Comparison of ENCODE assay signal across 8 cellular contexts in the genomic region with DNA sequence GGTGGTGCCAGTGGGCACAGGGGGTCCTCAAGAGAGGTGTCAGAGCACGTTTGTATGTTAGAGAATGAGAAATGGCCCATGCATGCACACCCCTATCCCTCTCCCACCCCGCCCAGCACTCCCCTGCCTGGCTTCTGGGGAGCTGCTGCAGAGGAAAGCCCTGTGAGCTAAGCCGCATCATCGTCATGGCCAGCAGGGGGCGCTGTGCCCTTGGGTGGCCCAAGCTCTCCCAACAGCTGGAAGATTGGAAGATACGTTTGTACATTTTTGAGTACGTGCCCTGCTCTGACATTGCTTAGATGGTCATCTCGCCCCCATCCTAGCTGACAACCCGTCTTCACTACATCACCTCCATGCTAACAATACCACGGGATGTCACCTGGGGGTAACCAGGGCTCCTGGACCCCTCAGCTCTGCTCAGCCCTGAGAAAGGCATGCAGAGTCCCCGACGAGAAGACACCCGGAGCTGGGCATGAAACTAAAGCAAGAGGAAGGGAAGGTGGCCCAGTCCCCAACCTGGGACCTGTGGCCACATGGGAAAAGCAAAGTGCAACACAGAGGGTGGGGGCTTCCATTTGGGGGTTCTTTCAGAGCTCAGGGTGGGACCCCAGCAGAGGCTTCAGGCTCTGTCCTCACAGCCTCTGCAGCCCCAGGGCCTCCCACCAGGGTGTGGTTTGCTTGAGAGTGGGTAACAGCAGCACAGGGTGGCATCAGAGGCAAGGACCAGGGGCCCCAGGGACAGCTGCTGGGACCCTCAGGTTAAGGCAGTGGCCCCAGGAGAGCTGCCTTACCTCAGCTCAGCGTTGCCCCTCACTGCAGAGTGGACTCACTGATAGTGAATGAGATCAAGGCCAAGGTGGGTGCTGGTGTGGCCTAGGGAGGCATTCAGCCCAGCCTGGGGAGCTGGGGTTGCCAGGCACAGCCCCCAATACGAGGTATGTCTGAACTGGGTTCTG.
A peak's percentile ranks its signal among the peaks of the same experiment; 100 is the strongest.
DNase-seq lines count a peak whose midpoint lies in the region; ATAC-seq and TF ChIP-seq lines count a peak whose summit lies in the region.

No MANE protein-coding gene starts in this region.

- TF ChIP-seq CTCF in epithelial cell of esophagus (IDR thresholded peaks at IDR 0.05; ENCODE audit: insufficient read depth, low read depth, low read length, missing control alignments), result peak; percentile 86

- no peak overlapping the region for H3K27ac ChIP-seq in naive thymus-derived CD4-positive, alpha-beta T cell (ENCODE audit: low read depth, low read length)

- H3K4me1 Mint-ChIP-seq in naive thymus-derived CD4-positive, alpha-beta T cell, result peaks cover 7 to 24% (median 19%) of the 10 kb centered on the region in 7 donors

- no peaks in the 10 kb centered on the region for H3K4me1 ChIP-seq in NT2/D1 (ENCODE audit: insufficient read depth, insufficient read length)
- peaks cover 6 to 14% of the 10 kb centered on the region in 2 donors for H3K4me1 ChIP-seq in naive thymus-derived CD4-positive, alpha-beta T cell (ENCODE audit: control insufficient read depth in 2 of 2, insufficient read depth in 2 of 2, low read length in 2 of 2)

- H3K36me3 ChIP-seq in H7 (replicated peaks; ENCODE audit: control insufficient read depth, insufficient read depth, low read length), result no peaks in the 10 kb centered on the region
- no peaks in the 10 kb centered on the region for H3K36me3 ChIP-seq in NT2/D1 (ENCODE audit: insufficient read depth, insufficient read length, low read length)
- H3K36me3 ChIP-seq in naive thymus-derived CD4-positive, alpha-beta T cell (ENCODE audit: control insufficient read depth in 2 of 3, insufficient read depth in 3 of 3, low read length in 3 of 3), result no peaks in the 10 kb centered on the region

- CTCF ChIA-PET in naive thymus-derived CD4-positive, alpha-beta T cell (lab: Charles Lee), result interaction anchor here (0.6 to 5.3 kb wide), 33 partner anchors 9 to 317 kb away, joined by 3 to 155 read pairs (median 4); partner anchors contain the start of gene GDF10

- DNase-seq in COLO668 (lab: John Stamatoyannopoulos, UW; ENCODE audit: unreplicated experiment) (peak; percentile 60), H7 (peak; percentile 90), NT2/D1 (ENCODE audit: low read depth, low spot score) (peak; percentile 38), epithelial cell of esophagus (ENCODE audit: low read depth) (peak; percentile 78)
- peak; percentile 96 for DNase-seq in activated CD8-positive, alpha-beta memory T cell treated with anti-CD3 and anti-CD28 coated beads, Interleukin-2, amount 50 U/mL, for 48 hours
- DNase-seq in naive thymus-derived CD4-positive, alpha-beta T cell, result peak; percentile 44 to 80 (median 67)
- DNase-seq in stimulated activated CD8-positive, alpha-beta memory T cell treated with anti-CD3 and anti-CD28 coated beads, Interleukin-7, amount 100 ng/mL, for 48 hours (ENCODE audit: extremely low read depth in 1 of 2, low read depth in 1 of 2), result peak; percentile 53 to 55

- peaks cover 0 to 3% (median 0%) of the 10 kb centered on the region in 11 donors for H3K9me3 Mint-ChIP-seq in naive thymus-derived CD4-positive, alpha-beta T cell

- no peaks in the 10 kb centered on the region for H3K9me3 ChIP-seq in NT2/D1 (ENCODE audit: insufficient read depth, low read length)
- no peaks in the 10 kb centered on the region for H3K9me3 ChIP-seq in naive thymus-derived CD4-positive, alpha-beta T cell (ENCODE audit: control insufficient read depth in 2 of 3, low read length in 3 of 3)

- H3K27ac Mint-ChIP-seq in naive thymus-derived CD4-positive, alpha-beta T cell, result peak overlapping the region in 8 of 9 donors; percentile 20 to 90 (median 54)

- H3K27me3 ChIP-seq in H7 (ENCODE audit: control insufficient read depth, insufficient read depth, low read length), result no peaks in the 10 kb centered on the region
- H3K27me3 ChIP-seq in NT2/D1 (ENCODE audit: insufficient read depth, insufficient read length), result no peaks in the 10 kb centered on the region
- no peaks in the 10 kb centered on the region for H3K27me3 ChIP-seq in naive thymus-derived CD4-positive, alpha-beta T cell (ENCODE audit: control insufficient read depth in 2 of 2, insufficient read depth in 2 of 2, low read length in 2 of 2)

- intact Hi-C loops in naive thymus-derived CD4-positive, alpha-beta T cell (cut with micrococcal nuclease), result loop anchor here (1.0 to 10.0 kb wide), 6 partner anchors 24 to 292 kb away; no protein-coding TSS in a partner anchor

- peak overlapping the region in 4 of 10 donors; percentile 5 to 59 (median 37) for H3K4me3 Mint-ChIP-seq in naive thymus-derived CD4-positive, alpha-beta T cell

- POLR2A ChIA-PET in naive thymus-derived CD4-positive, alpha-beta T cell (lab: Charles Lee), result interaction anchor here (0.8 to 3.2 kb wide), 5 partner anchors 22 to 263 kb away, joined by 3 to 31 read pairs (median 4); no protein-coding TSS in a partner anchor

- no peak overlapping the region for H3K9ac ChIP-seq in NT2/D1 (ENCODE audit: insufficient read length, low read depth)

- ATAC-seq in naive thymus-derived CD4-positive, alpha-beta T cell, result peak; percentile 74
- no peak for ATAC-seq in HG03354 (IDR thresholded peaks at IDR 0.05; ENCODE audit: poor library complexity, severe bottlenecking, unreplicated experiment)

- no peak overlapping the region for H3K4me3 ChIP-seq in H7 (ENCODE audit: insufficient read depth, low read depth, low read length)
- H3K4me3 ChIP-seq in NT2/D1 (ENCODE audit: insufficient read length, low read depth), result no peak overlapping the region
- no peak overlapping the region for H3K4me3 ChIP-seq in epithelial cell of esophagus (ENCODE audit: low read length)
- H3K4me3 ChIP-seq in naive thymus-derived CD4-positive, alpha-beta T cell (ENCODE audit: low read length), result no peak overlapping the region

- H3K36me3 Mint-ChIP-seq in naive thymus-derived CD4-positive, alpha-beta T cell, result no peaks in the 10 kb centered on the region

- no peaks in the 10 kb centered on the region for H3K27me3 Mint-ChIP-seq in naive thymus-derived CD4-positive, alpha-beta T cell

Comparison
In these comparisons a context has a peak if more than half of its experiments do, and no peak if none do; other contexts are left out.
1. DNase-seq: peak in every context shown above with its lines; median percentile 96 in activated CD8-positive, alpha-beta memory T cell treated with anti-CD3 and anti-CD28 coated beads, Interleukin-2, amount 50 U/mL, for 48 hours; 90 in H7; 78 in epithelial cell of esophagus; 67 in naive thymus-derived CD4-positive, alpha-beta T cell; 60 in COLO668; 54 in stimulated activated CD8-positive, alpha-beta memory T cell treated with anti-CD3 and anti-CD28 coated beads, Interleukin-7, amount 100 ng/mL, for 48 hours; 38 in NT2/D1.